In the genomic region with DNA sequence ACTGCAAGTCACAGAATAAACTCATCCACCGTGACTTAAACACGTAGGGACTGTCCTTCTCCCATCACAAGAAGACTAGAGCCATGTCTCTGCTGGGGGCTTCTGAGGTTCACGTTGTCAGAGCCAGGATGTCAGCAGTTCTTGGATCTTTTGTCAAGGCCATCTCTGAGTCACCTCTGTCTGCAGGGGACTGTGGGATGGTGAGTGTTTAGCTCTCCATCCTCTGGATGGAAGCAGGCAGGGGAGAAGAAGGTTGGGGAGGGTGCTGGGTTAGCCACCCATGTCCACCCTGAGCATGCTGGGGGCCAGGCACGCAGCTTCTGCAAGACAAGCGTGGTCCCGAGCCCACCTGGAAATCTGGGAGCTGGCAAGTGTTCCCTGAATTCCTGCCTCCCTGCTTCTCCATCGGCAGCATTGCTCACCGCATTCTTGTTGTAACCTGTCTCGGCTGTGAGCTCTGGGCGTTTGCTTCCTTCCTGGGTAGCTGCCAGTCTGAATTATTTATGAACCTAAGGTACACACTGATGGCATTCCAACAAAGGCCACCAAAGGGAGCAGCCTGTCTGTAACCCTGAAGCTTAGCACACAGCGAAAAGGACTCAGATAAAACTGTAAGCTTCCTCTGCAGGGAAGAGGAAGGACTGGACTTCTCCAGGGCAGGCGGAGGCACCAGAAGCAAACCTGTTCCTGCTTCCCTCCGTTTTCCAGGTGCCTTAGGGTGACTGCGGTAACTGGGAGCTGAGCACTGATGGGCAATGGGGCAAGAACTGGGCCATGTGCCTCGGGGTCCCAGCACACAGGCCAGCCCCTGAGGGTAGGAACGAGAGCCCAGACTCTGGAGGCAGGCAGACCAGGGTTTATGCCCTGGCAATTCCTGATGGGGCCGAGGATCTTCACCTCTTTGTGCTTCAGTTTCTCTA, we compare ENCODE assay signal across 7 cellular contexts.
DNase-seq lines count a peak whose midpoint lies in the region; ATAC-seq and TF ChIP-seq lines count a peak whose summit lies in the region.

No MANE protein-coding gene starts in this region.

- intact Hi-C loops in tibial artery (cut with DNase I; ENCODE audit: low total_unique reads) = loop anchor here (5.0 kb wide), 1 partner anchor 99 kb away; no protein-coding TSS in a partner anchor

- peak overlapping the region; percentile 28 for H3K9ac ChIP-seq in SK-N-MC (ENCODE audit: insufficient read length)

- H3K9me3 ChIP-seq in SK-N-MC (ENCODE audit: low read depth, low read length) (no peaks in the 10 kb centered on the region), tibial artery (no peaks in the 10 kb centered on the region)

- DNase-seq in SK-N-MC (ENCODE audit: low read depth, low spot score) (no peak), kidney glomerular epithelial cell (lab: John Stamatoyannopoulos, UW) (peak; percentile 82), tibial artery (peak in 1 of 2 donors; percentile 65), GF-D8 (lab: John Stamatoyannopoulos, UW) (no peak)
- DNase-seq in activated T-cell treated with anti-CD3 and anti-CD28 coated beads, Interleukin-2, amount 50 U/mL, for 48 hours = no peak

- no peaks in the 10 kb centered on the region for H3K27me3 ChIP-seq in tibial artery

- no peak overlapping the region for H3K27ac ChIP-seq in SK-N-MC
- peak overlapping the region; percentile 58 to 75 for H3K27ac ChIP-seq in tibial artery

- H3K36me3 ChIP-seq in SK-N-MC (ENCODE audit: insufficient read depth, low read length) = no peaks in the 10 kb centered on the region
- no peaks in the 10 kb centered on the region for H3K36me3 ChIP-seq in tibial artery

- no peak for ATAC-seq in GM18909 (IDR thresholded peaks at IDR 0.05; ENCODE audit: poor library complexity, unreplicated experiment)

- TF ChIP-seq CTCF in tibial artery (IDR thresholded peaks at IDR 0.05) = no peak

- peak; percentile 2; the same call in 1 of the 2 replicates for TF ChIP-seq RAD21 in Ishikawa (IDR thresholded peaks at IDR 0.05; ENCODE audit: low read depth)

- H3K4me3 ChIP-seq in SK-N-MC = no peak overlapping the region
- no peak overlapping the region for H3K4me3 ChIP-seq in tibial artery

- peaks cover 0 to 44% (median 28%) of the 10 kb centered on the region in 4 donors for H3K4me1 ChIP-seq in tibial artery

- TF ChIP-seq EP300 in Ishikawa (IDR thresholded peaks at IDR 0.05; ENCODE audit: borderline replicate concordance) = peak; percentile 64

TF ChIP-seq in Ishikawa, 13 proteins besides CTCF, POLR2A, EP300 and RAD21:
- TF ChIP-seq ZBTB7A (IDR thresholded peaks at IDR 0.05; ENCODE audit: low read depth) = no peak; the same call in 1 of the 2 replicates
- TF ChIP-seq TAF1 (IDR thresholded peaks at IDR 0.05; ENCODE audit: low read depth) = no peak
- TF ChIP-seq NFIC (IDR thresholded peaks at IDR 0.05) = peak; percentile 73
- no peak for TF ChIP-seq TCF12 (IDR thresholded peaks at IDR 0.05; ENCODE audit: low read depth)
- no peak for TF ChIP-seq CEBPB (IDR thresholded peaks at IDR 0.05)
- TF ChIP-seq, protein P1, sequence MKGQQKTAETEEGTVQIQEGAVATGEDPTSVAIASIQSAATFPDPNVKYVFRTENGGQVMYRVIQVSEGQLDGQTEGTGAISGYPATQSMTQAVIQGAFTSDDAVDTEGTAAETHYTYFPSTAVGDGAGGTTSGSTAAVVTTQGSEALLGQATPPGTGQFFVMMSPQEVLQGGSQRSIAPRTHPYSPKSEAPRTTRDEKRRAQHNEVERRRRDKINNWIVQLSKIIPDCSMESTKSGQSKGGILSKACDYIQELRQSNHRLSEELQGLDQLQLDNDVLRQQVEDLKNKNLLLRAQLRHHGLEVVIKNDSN (IDR thresholded peaks at IDR 0.05) = no peak
- TF ChIP-seq, protein P2, sequence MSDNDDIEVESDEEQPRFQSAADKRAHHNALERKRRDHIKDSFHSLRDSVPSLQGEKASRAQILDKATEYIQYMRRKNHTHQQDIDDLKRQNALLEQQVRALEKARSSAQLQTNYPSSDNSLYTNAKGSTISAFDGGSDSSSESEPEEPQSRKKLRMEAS (IDR thresholded peaks at IDR 0.05) = peak; percentile 41; the same call in 1 of the 2 replicates
- no peak for TF ChIP-seq REST (IDR thresholded peaks at IDR 0.05; ENCODE audit: low read depth)
- TF ChIP-seq TEAD4 (IDR thresholded peaks at IDR 0.05) = peak; percentile 82
- no peak for TF ChIP-seq YY1 (IDR thresholded peaks at IDR 0.05; ENCODE audit: low read depth)
- TF ChIP-seq CREB1 (IDR thresholded peaks at IDR 0.05; ENCODE audit: low read depth) = no peak
